24 cellular contexts compared by ENCODE assay signal in the genomic region with DNA sequence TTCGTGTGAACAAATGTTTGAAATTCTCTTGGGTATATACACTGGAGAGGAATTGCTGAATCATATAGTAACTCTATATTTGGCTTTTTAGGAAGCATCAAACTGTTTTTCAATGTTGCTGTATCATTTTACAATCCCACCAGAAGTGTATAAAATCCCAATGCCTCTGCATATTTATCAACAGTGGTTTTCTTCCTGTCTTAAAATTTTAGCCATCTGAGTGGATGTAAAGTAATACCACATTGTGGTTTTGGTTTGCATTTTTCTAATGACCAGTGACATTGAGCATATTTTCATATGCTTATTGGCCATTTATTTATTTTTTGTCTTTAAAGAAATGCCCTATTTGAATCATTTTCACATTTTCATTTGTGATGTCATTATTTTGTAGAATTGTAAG. TPM values are rescaled to one million over a fixed set of nuclear protein-coding genes. Genes with fewer than 3 reads are reported as not detected.
"Had no signal": no experiment of that assay in that cellular context is flagged by ENCODE, and none has a peak within 500 bp of the region (broad histone marks: within the 10 kb centered on the region; RNA-seq: fewer than 3 reads in every experiment).

No MANE protein-coding gene starts in this region.

- H3K9me3 ChIP-seq: heart left ventricle, sigmoid colon, thoracic aorta, transverse colon had no signal

- FAIRE-seq: frontal cortex, islet of Langerhans had no signal

- ATAC-seq: effector memory CD8-positive, alpha-beta T cell; heart left ventricle; stimulated activated naive B cell treated with anti-CD40 and anti-IgM and Interleukin-4, amounts not matched to agents 10 μg/mL and 1 μg/mL and 100 μg/mL, for 72 hours had no signal

- H3K27me3 ChIP-seq: sigmoid colon, stomach, transverse colon had no signal

- H3K36me3 Mint-ChIP-seq: naive B cell; stimulated activated naive B cell treated with anti-CD40 and anti-IgM and Interleukin-4, amounts not matched to agents 10 μg/mL and 1 μg/mL and 100 μg/mL, for 72 hours had no signal

- H3K4me1 Mint-ChIP-seq: naive B cell; nephron; stimulated activated naive B cell treated with anti-CD40 and anti-IgM and Interleukin-4, amounts not matched to agents 10 μg/mL and 1 μg/mL and 100 μg/mL, for 72 hours had no signal

- H3K36me3 ChIP-seq: heart left ventricle, sigmoid colon, stomach, thoracic aorta, transverse colon had no signal

- DNase-seq: effector memory CD8-positive, alpha-beta T cell; heart left ventricle; hippocampal formation; kidney glomerular epithelial cell; mesendoderm; naive B cell; posterior cingulate gyrus; stimulated activated CD4-positive, alpha-beta T cell treated with anti-CD3 and anti-CD28 coated beads, Interleukin-2, amount 100 ng/mL, for 24 hours; stimulated activated CD4-positive, alpha-beta T cell treated with anti-CD3 and anti-CD28 coated beads, Interleukin-4, amount 100 ng/mL, for 4 hours; stimulated activated naive B cell treated with anti-CD40 and anti-IgM and Interleukin-4, amounts not matched to agents 10 μg/mL and 1 μg/mL and 100 μg/mL, for 72 hours; stomach; substantia nigra; transverse colon had no signal

- H3K9me3 Mint-ChIP-seq: dendritic cell treated with granulocyte-macrophage colony-stimulating factor and Interleukin-4, amounts not matched to agents 40 ng/mL and 50 ng/mL, for 4 days; stimulated activated naive B cell treated with anti-CD40 and anti-IgM and Interleukin-4, amounts not matched to agents 10 μg/mL and 1 μg/mL and 100 μg/mL, for 72 hours had no signal

- H3K27ac Mint-ChIP-seq: dendritic cell treated with granulocyte-macrophage colony-stimulating factor and Interleukin-4, amounts not matched to agents 40 ng/mL and 50 ng/mL, for 4 days; effector memory CD8-positive, alpha-beta T cell; naive B cell; nephron; stimulated activated naive B cell treated with anti-CD40 and anti-IgM and Interleukin-4, amounts not matched to agents 10 μg/mL and 1 μg/mL and 100 μg/mL, for 72 hours had no signal

- H3K4me3 ChIP-seq: heart left ventricle, sigmoid colon, skin epidermis, stomach, thoracic aorta, transverse colon had no signal

- H3K27ac ChIP-seq: epithelial cell of prostate, heart left ventricle, sigmoid colon, skin epidermis, stomach, thoracic aorta, transverse colon had no signal

- H3K4me3 Mint-ChIP-seq: dendritic cell treated with granulocyte-macrophage colony-stimulating factor and Interleukin-4, amounts not matched to agents 40 ng/mL and 50 ng/mL, for 4 days; effector memory CD8-positive, alpha-beta T cell; naive B cell; nephron; stimulated activated naive B cell treated with anti-CD40 and anti-IgM and Interleukin-4, amounts not matched to agents 10 μg/mL and 1 μg/mL and 100 μg/mL, for 72 hours had no signal

- H3K4me1 ChIP-seq: heart left ventricle, sigmoid colon, stomach, transverse colon had no signal

- H3K27me3 Mint-ChIP-seq: dendritic cell treated with granulocyte-macrophage colony-stimulating factor and Interleukin-4, amounts not matched to agents 40 ng/mL and 50 ng/mL, for 4 days; effector memory CD8-positive, alpha-beta T cell; stimulated activated naive B cell treated with anti-CD40 and anti-IgM and Interleukin-4, amounts not matched to agents 10 μg/mL and 1 μg/mL and 100 μg/mL, for 72 hours had no signal

RNA-seq across cellular contexts. Expression of a gene that starts 22.8 kb away (rescaled TPM):
- total RNA-seq: glomerular endothelial cell, lung microvascular endothelial cell, osteoblast had no signal
